In the genomic region with DNA sequence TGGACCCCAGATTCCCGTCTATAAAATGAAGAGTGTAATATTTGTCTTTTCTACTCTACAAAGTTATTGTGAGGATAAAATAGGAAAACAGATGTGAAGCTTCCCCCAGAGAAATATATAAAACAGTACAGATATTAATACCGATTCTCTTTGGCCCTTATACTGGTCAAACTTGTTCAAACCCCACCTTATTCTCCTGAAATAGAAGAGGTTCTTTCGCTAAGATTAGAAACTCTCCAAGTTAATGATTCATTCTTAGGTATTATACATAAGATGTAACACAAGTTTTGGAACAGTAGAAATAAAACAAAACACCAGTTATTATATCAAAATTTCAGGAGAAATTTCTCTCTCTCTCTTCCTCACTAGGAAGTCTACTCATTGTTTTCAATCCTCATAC, we compare ENCODE assay signal across 20 cellular contexts.
DNase-seq lines count a peak whose midpoint lies in the region; TF ChIP-seq lines count a peak whose summit lies in the region.
"Had no signal": no experiment of that assay in that cellular context is flagged by ENCODE, and none has a peak within 500 bp of the region (broad histone marks: within the 10 kb centered on the region; RNA-seq: fewer than 3 reads in every experiment).

No MANE protein-coding gene starts in this region.

- H3K9me2 ChIP-seq in hepatocyte (replicated peaks; ENCODE audit: insufficient read depth), result no peaks in the 10 kb centered on the region

- H3K36me3 Mint-ChIP-seq in Calu3 (ENCODE audit: insufficient read depth, unreplicated experiment) (peaks cover 10% of the 10 kb centered on the region), nephron (ENCODE audit: low read depth) (no peaks in the 10 kb centered on the region)
- H3K36me3 Mint-ChIP-seq: IgD-negative memory B cell had no signal

- H3K27me3 Mint-ChIP-seq in Calu3 (ENCODE audit: unreplicated experiment) (no peaks in the 10 kb centered on the region), nephron (ENCODE audit: low read depth) (no peaks in the 10 kb centered on the region)
- H3K27me3 Mint-ChIP-seq: IgD-negative memory B cell had no signal

- peak overlapping the region; percentile 84 for H3K27ac ChIP-seq in hepatocyte
- peak overlapping the region; percentile 26 for H3K27ac ChIP-seq in stomach smooth muscle (ENCODE audit: low read length)
- peak overlapping the region in 1 of 4 donors; percentile 18 for H3K27ac ChIP-seq in esophagus squamous epithelium
- H3K27ac ChIP-seq: 22Rv1, C4-2B, HL-60 had no signal

- H4K20me1 ChIP-seq in hepatocyte (ENCODE audit: insufficient read depth, poor library complexity, severe bottlenecking), result no peaks in the 10 kb centered on the region

- H3K4me1 ChIP-seq in hepatocyte (ENCODE audit: insufficient read depth) (peaks cover 15% of the 10 kb centered on the region), stomach smooth muscle (ENCODE audit: control insufficient read depth, insufficient read depth, low read length) (peaks cover 11% of the 10 kb centered on the region), esophagus squamous epithelium (no peaks in the 10 kb centered on the region)

- H2AFZ ChIP-seq in hepatocyte, result no peak overlapping the region

- no peak for TF ChIP-seq CTCF in Calu3 (IDR thresholded peaks at IDR 0.05; ENCODE audit: unreplicated experiment)
- TF ChIP-seq CTCF in hepatocyte (IDR thresholded peaks at IDR 0.05; ENCODE audit: poor library complexity), result no peak
- no peak for TF ChIP-seq CTCF in nephron (IDR thresholded peaks at IDR 0.05; ENCODE audit: unreplicated experiment in 3 of 3)
- no peak for TF ChIP-seq CTCF in esophagus squamous epithelium (IDR thresholded peaks at IDR 0.05)

- H3K27me3 ChIP-seq in hepatocyte (no peaks in the 10 kb centered on the region), stomach smooth muscle (ENCODE audit: control insufficient read depth in 1 of 2, insufficient read depth in 2 of 2, low read length in 2 of 2) (no peaks in the 10 kb centered on the region), esophagus squamous epithelium (no peaks in the 10 kb centered on the region)

- H3K4me1 Mint-ChIP-seq in Calu3 (ENCODE audit: low read depth, unreplicated experiment) (peaks cover 25% of the 10 kb centered on the region), nephron (peaks cover 40% of the 10 kb centered on the region)
- H3K4me1 Mint-ChIP-seq: IgD-negative memory B cell had no signal

- no peak overlapping the region for H3K4me3 ChIP-seq in hepatocyte
- no peak overlapping the region for H3K4me3 ChIP-seq in stomach smooth muscle (ENCODE audit: low read length in 2 of 2)
- H3K4me3 ChIP-seq in esophagus squamous epithelium, result no peak overlapping the region

- CTCF ChIA-PET in Calu3 (lab: Charles Lee), result no interaction called here

- peak overlapping the region; percentile 62 for H3K27ac Mint-ChIP-seq in Calu3 (ENCODE audit: unreplicated experiment)
- H3K27ac Mint-ChIP-seq in nephron, result peak overlapping the region; percentile 92 to 98 (median 93)
- H3K27ac Mint-ChIP-seq: IgD-negative memory B cell had no signal

- no peak overlapping the region for H3K9ac ChIP-seq in stomach smooth muscle (ENCODE audit: low read length in 2 of 2)

- no peak overlapping the region for H3K4me2 ChIP-seq in hepatocyte

- DNase-seq in Calu3 (no peak), hepatocyte (ENCODE audit: low spot score) (no peak), esophagus squamous epithelium (lab: John Stamatoyannopoulos, UW) (no peak), NCI-H146 (lab: John Stamatoyannopoulos, UW) (no peak)
- DNase-seq in activated CD4-positive, CD25-positive, alpha-beta regulatory T cell (lab: John Stamatoyannopoulos, UW), result no peak
- no peak for DNase-seq in central memory CD4-positive, alpha-beta T cell
- DNase-seq: AML-193, DMS79, Karpas-422, NCI-H1048, NCI-H1436, NCI-H2029, NCI-H2171, NCI-H526 had no signal

- no TSS peak for BruUV-seq in Calu3 (replicated peaks; lab: Mats Ljungman, UMichigan)

- intact Hi-C loops in Calu3 (cut with micrococcal nuclease; ENCODE audit: unreplicated experiment) (loop anchor here (10.0 kb wide), 1 partner anchor 94 kb away; no protein-coding TSS in a partner anchor), esophagus squamous epithelium (cut with DNase I) (no loop called here)

- no peak for TF ChIP-seq POLR2A in esophagus squamous epithelium (IDR thresholded peaks at IDR 0.05)

- H3K79me2 ChIP-seq in hepatocyte, result no peaks in the 10 kb centered on the region

- 81% methylated on average over 3 of the region's 3 CpGs for WGBS in hepatocyte (ENCODE audit: low lambda C conversion rate, missing lambda C conversion rate)
- WGBS in esophagus squamous epithelium, 2 donors, result 33 to 45% methylated on average over 3 of the region's 3 CpGs

- no peaks in the 10 kb centered on the region for H3K9me3 Mint-ChIP-seq in Calu3 (ENCODE audit: low read depth, unreplicated experiment)
- no peaks in the 10 kb centered on the region for H3K9me3 Mint-ChIP-seq in nephron

- H3K9me3 ChIP-seq in hepatocyte (ENCODE audit: low read depth) (no peaks in the 10 kb centered on the region), stomach smooth muscle (ENCODE audit: control insufficient read depth in 2 of 2, low read length in 2 of 2) (no peaks in the 10 kb centered on the region), esophagus squamous epithelium (no peaks in the 10 kb centered on the region)

- H3K4me3 Mint-ChIP-seq in Calu3 (ENCODE audit: low read depth, unreplicated experiment), result peak overlapping the region; percentile 38
- H3K4me3 Mint-ChIP-seq in nephron, result peak overlapping the region in 1 of 3 experiments; percentile 6
- H3K4me3 Mint-ChIP-seq: IgD-negative memory B cell had no signal

- H3K36me3 ChIP-seq in hepatocyte (replicated peaks; ENCODE audit: insufficient read depth, low read depth) (no peaks in the 10 kb centered on the region), stomach smooth muscle (ENCODE audit: control insufficient read depth in 2 of 2, insufficient read depth in 2 of 2, low read length in 2 of 2) (no peaks in the 10 kb centered on the region), esophagus squamous epithelium (no peaks in the 10 kb centered on the region)
